ENCODE assay signal across 26 cellular contexts in the genomic region with DNA sequence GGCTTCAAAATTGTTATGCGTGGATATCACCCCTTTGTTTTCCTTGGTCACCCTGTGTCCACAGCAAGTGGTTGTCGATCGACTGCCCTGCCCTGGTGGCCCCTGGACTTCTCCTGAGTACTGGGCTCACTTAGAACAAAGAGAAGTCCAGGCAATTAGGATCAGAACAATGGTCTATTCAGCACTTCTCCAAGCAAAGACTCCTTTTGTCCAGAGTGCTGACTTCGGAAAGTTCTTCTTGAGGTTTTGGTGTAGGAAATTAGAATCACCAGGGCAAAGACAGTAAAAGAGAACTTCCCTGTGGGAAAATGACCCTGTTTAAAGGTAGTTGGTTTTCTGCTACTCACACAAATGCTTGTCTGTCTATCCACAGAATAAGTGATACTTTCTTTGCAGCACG.
DNase-seq lines count a peak whose midpoint lies in the region; ATAC-seq, FAIRE-seq and TF ChIP-seq lines count a peak whose summit lies in the region.
"Had no signal": no experiment of that assay in that cellular context is flagged by ENCODE, and none has a peak within 500 bp of the region (broad histone marks: within the 10 kb centered on the region; RNA-seq: fewer than 3 reads in every experiment).

No MANE protein-coding gene starts in this region.

- peaks cover 19% of the 10 kb centered on the region for H3K9me2 ChIP-seq in GM23338 (ENCODE audit: insufficient read depth)

- no peak for TF ChIP-seq CTCF in GM23338 (conservative IDR thresholded peaks at IDR 0.05; ENCODE audit: low read depth in 2 of 2)
- TF ChIP-seq CTCF in endodermal cell (conservative IDR thresholded peaks at IDR 0.05): no peak
- TF ChIP-seq CTCF in colonic mucosa (IDR thresholded peaks at IDR 0.05): no peak

- no peak overlapping the region for H3K4me3 Mint-ChIP-seq in GM23338
- H3K4me3 Mint-ChIP-seq in endodermal cell: no peak overlapping the region
- H3K4me3 Mint-ChIP-seq: HFFc6, IgD-negative memory B cell had no signal

- no peaks in the 10 kb centered on the region for H3K79me2 ChIP-seq in GM23338 (replicated peaks; ENCODE audit: insufficient read depth)

- no peaks in the 10 kb centered on the region for H3K36me3 ChIP-seq in GM23338 (ENCODE audit: insufficient read depth)
- H3K36me3 ChIP-seq in HUES48 (ENCODE audit: control insufficient read depth, insufficient read depth, low read length): no peaks in the 10 kb centered on the region
- H3K36me3 ChIP-seq in endodermal cell (ENCODE audit: control insufficient read depth, insufficient read depth, low read length): no peaks in the 10 kb centered on the region
- no peaks in the 10 kb centered on the region for H3K36me3 ChIP-seq in colonic mucosa
- H3K36me3 ChIP-seq: MG63 had no signal

- H3K4me1 Mint-ChIP-seq in GM23338: peaks cover 37% of the 10 kb centered on the region
- peaks cover 46% of the 10 kb centered on the region for H3K4me1 Mint-ChIP-seq in endodermal cell
- H3K4me1 Mint-ChIP-seq: IgD-negative memory B cell had no signal

- H3K9me3 Mint-ChIP-seq in GM23338 (no peaks in the 10 kb centered on the region), endodermal cell (no peaks in the 10 kb centered on the region)
- H3K9me3 Mint-ChIP-seq: HFFc6, IgD-negative memory B cell had no signal

- H3K9ac ChIP-seq in HUES48 (ENCODE audit: low read depth, low read length): no peak overlapping the region
- no peak overlapping the region for H3K9ac ChIP-seq in endodermal cell (ENCODE audit: extremely low read depth, low read length, poor library complexity, severe bottlenecking)
- no peak overlapping the region for H3K9ac ChIP-seq in colonic mucosa (ENCODE audit: low read depth in 2 of 2, low read length in 2 of 2)

- H3K4me1 ChIP-seq in GM23338 (ENCODE audit: insufficient read depth): peaks cover 19% of the 10 kb centered on the region
- H3K4me1 ChIP-seq in HUES48 (ENCODE audit: control insufficient read depth, insufficient read depth, low read length): peaks cover 17% of the 10 kb centered on the region
- peaks cover 45% of the 10 kb centered on the region for H3K4me1 ChIP-seq in endodermal cell (ENCODE audit: control insufficient read depth, insufficient read depth, low read length)
- no peaks in the 10 kb centered on the region for H3K4me1 ChIP-seq in colonic mucosa
- H3K4me1 ChIP-seq: Caco-2 had no signal

- H3K27ac ChIP-seq in GM23338 (ENCODE audit: low read depth) (no peak overlapping the region), HUES48 (ENCODE audit: low read depth, low read length) (peak overlapping the region; percentile 21), endodermal cell (ENCODE audit: low read depth, low read length) (peak overlapping the region; percentile 61), colonic mucosa (no peak overlapping the region)
- H3K27ac ChIP-seq: C4-2B had no signal

- no peaks in the 10 kb centered on the region for H3F3A ChIP-seq in GM23338 (replicated peaks; ENCODE audit: low read depth)

- H3K27me3 Mint-ChIP-seq in GM23338 (ENCODE audit: insufficient read depth, low read depth, poor library complexity) (peaks cover 5% of the 10 kb centered on the region), endodermal cell (ENCODE audit: insufficient read depth) (no peaks in the 10 kb centered on the region)

- peak overlapping the region; percentile 43; the same call in 1 of the 2 replicates for H3K4me2 ChIP-seq in GM23338

- H3K36me3 Mint-ChIP-seq in GM23338 (ENCODE audit: low read depth): no peaks in the 10 kb centered on the region
- no peaks in the 10 kb centered on the region for H3K36me3 Mint-ChIP-seq in endodermal cell (ENCODE audit: low read depth)
- H3K36me3 Mint-ChIP-seq: IgD-negative memory B cell had no signal

- 59 to 87% methylated on average over 5 of the region's 5 CpGs for WGBS in endodermal cell (ENCODE audit: insufficient coverage in 1 of 2, insufficient read length in 1 of 2), 2 experiments

- no peaks in the 10 kb centered on the region for H4K20me1 ChIP-seq in GM23338 (replicated peaks; ENCODE audit: insufficient read depth)

- H3K27me3 ChIP-seq in GM23338 (ENCODE audit: insufficient read depth) (no peaks in the 10 kb centered on the region), HUES48 (ENCODE audit: control insufficient read depth, insufficient read depth, low read length) (no peaks in the 10 kb centered on the region), endodermal cell (ENCODE audit: control insufficient read depth, insufficient read depth, low read length, poor library complexity, severe bottlenecking) (no peaks in the 10 kb centered on the region), colonic mucosa (no peaks in the 10 kb centered on the region)
- H3K27me3 ChIP-seq: MG63 had no signal

- FAIRE-seq in GM12891 (lab: Jason Lieb, UNC): no peak
- FAIRE-seq: GM12892, GM18507, H54 had no signal

- intact Hi-C loops in colonic mucosa (cut with DNase I): no loop called here
- intact Hi-C loops in posterior cingulate gyrus (cut with DNase I): no loop called here

- TF ChIP-seq POLR2A in GM12891 (IDR thresholded peaks at IDR 0.05; ENCODE audit: low read depth, low read length): no peak

- H3K27ac Mint-ChIP-seq in GM23338 (no peak overlapping the region), endodermal cell (no peak overlapping the region)
- H3K27ac Mint-ChIP-seq: HFFc6, IgD-negative memory B cell had no signal

- DNase-seq in GM23338 (ENCODE audit: low spot score): no peak
- DNase-seq in endodermal cell: no peak
- DNase-seq in pons (ENCODE audit: low spot score): peak; percentile 61
- no peak for DNase-seq in GM12891 (ENCODE audit: insufficient read length, low spot score)
- no peak for DNase-seq in colonic mucosa
- DNase-seq in posterior cingulate gyrus: no peak
- DNase-seq: AML-193, Caco-2, DMS53, EL, HFFc6, Karpas-422, MG63, NCI-H1048, NCI-H1436 treated with DMSO at 0.1 percent for 48 hours, NCI-H2029, NCI-H345, NCI-H524 treated with DMSO at 0.1 percent for 48 hours, PC-3, RPMI8226 had no signal

- no peaks in the 10 kb centered on the region for H3K9me3 ChIP-seq in HUES48 (ENCODE audit: control insufficient read depth, insufficient read depth, low read length)
- H3K9me3 ChIP-seq in endodermal cell (ENCODE audit: control insufficient read depth, low read length): no peaks in the 10 kb centered on the region
- H3K9me3 ChIP-seq in colonic mucosa: no peaks in the 10 kb centered on the region
- H3K9me3 ChIP-seq: Caco-2, MG63 had no signal

- H3K4me3 ChIP-seq in GM23338 (no peak overlapping the region), HUES48 (ENCODE audit: low read depth, low read length) (no peak overlapping the region), endodermal cell (ENCODE audit: low read length) (no peak overlapping the region), colonic mucosa (no peak overlapping the region)
- H3K4me3 ChIP-seq: MG63 had no signal

- no peak; the same call in 2 of the 3 replicates for ATAC-seq in GM23338
- ATAC-seq: PC-3 had no signal

- no peak overlapping the region for H2AFZ ChIP-seq in GM23338

TF ChIP-seq in GM23338, 12 proteins besides CTCF, POLR2A, EP300 and RAD21 (continues in another document):
- TF ChIP-seq, protein P1, sequence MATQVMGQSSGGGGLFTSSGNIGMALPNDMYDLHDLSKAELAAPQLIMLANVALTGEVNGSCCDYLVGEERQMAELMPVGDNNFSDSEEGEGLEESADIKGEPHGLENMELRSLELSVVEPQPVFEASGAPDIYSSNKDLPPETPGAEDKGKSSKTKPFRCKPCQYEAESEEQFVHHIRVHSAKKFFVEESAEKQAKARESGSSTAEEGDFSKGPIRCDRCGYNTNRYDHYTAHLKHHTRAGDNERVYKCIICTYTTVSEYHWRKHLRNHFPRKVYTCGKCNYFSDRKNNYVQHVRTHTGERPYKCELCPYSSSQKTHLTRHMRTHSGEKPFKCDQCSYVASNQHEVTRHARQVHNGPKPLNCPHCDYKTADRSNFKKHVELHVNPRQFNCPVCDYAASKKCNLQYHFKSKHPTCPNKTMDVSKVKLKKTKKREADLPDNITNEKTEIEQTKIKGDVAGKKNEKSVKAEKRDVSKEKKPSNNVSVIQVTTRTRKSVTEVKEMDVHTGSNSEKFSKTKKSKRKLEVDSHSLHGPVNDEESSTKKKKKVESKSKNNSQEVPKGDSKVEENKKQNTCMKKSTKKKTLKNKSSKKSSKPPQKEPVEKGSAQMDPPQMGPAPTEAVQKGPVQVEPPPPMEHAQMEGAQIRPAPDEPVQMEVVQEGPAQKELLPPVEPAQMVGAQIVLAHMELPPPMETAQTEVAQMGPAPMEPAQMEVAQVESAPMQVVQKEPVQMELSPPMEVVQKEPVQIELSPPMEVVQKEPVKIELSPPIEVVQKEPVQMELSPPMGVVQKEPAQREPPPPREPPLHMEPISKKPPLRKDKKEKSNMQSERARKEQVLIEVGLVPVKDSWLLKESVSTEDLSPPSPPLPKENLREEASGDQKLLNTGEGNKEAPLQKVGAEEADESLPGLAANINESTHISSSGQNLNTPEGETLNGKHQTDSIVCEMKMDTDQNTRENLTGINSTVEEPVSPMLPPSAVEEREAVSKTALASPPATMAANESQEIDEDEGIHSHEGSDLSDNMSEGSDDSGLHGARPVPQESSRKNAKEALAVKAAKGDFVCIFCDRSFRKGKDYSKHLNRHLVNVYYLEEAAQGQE (IDR thresholded peaks at IDR 0.05; ENCODE audit: unreplicated experiment): no peak
- no peak for TF ChIP-seq POLR2AphosphoS5 (IDR thresholded peaks at IDR 0.05; ENCODE audit: low read depth)

TF ChIP-seq in GM12891, 5 proteins besides CTCF, POLR2A, EP300 and RAD21:
- TF ChIP-seq TAF1 (IDR thresholded peaks at IDR 0.05; ENCODE audit: low read depth, low read length): no peak
- TF ChIP-seq POLR2AphosphoS5 (IDR thresholded peaks at IDR 0.05; ENCODE audit: low read depth, low read length): no peak
- no peak for TF ChIP-seq POU2F2 (IDR thresholded peaks at IDR 0.05; ENCODE audit: low read depth, low read length)
- TF ChIP-seq PAX5 (IDR thresholded peaks at IDR 0.05; ENCODE audit: insufficient read depth, low read length, severe bottlenecking): no peak
- no peak for TF ChIP-seq SPI1 (IDR thresholded peaks at IDR 0.05; ENCODE audit: low read depth, low read length)

Comparison
In these comparisons a context has a peak if more than half of its experiments do, and no peak if none do; other contexts are left out.
1. H3K27ac ChIP-seq: peak in HUES48 (single experiment) and endodermal cell (single experiment); none in GM23338 (single experiment) and colonic mucosa (single experiment).